Comparison of ENCODE assay signal across 1 cellular context in the genomic region with DNA sequence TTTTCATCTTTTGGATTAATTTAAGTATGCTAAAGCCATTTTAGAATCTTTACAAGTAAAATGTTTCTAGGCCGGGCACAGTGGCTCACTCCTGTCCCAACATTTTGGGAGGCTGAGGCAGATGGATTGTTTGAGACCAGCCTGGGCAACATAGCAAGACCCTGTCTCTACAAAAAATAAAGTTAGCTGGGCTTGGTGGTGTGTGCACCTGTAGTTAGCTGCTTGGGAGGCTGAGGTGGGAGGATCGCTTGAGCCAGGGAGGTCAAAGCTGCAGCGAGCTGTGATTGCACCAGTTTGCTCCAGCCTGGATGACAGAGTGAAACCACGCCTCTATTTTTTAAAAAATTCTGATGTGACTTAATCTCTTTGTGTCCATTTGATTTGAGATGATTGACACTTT.
TF ChIP-seq lines count a peak whose summit lies in the region.

No MANE protein-coding gene starts in this region.

TF ChIP-seq in HCT116, 20 proteins besides CTCF, POLR2A, EP300 and RAD21:
- TF ChIP-seq REST (IDR thresholded peaks at IDR 0.05; ENCODE audit: low read depth): no peak
- no peak for TF ChIP-seq POLR2AphosphoS5 (IDR thresholded peaks at IDR 0.05; ENCODE audit: low read depth, low read length)
- TF ChIP-seq, protein P1, sequence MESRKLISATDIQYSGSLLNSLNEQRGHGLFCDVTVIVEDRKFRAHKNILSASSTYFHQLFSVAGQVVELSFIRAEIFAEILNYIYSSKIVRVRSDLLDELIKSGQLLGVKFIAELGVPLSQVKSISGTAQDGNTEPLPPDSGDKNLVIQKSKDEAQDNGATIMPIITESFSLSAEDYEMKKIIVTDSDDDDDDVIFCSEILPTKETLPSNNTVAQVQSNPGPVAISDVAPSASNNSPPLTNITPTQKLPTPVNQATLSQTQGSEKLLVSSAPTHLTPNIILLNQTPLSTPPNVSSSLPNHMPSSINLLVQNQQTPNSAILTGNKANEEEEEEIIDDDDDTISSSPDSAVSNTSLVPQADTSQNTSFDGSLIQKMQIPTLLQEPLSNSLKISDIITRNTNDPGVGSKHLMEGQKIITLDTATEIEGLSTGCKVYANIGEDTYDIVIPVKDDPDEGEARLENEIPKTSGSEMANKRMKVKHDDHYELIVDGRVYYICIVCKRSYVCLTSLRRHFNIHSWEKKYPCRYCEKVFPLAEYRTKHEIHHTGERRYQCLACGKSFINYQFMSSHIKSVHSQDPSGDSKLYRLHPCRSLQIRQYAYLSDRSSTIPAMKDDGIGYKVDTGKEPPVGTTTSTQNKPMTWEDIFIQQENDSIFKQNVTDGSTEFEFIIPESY (IDR thresholded peaks at IDR 0.05; ENCODE audit: extremely low read depth, insufficient replicate concordance, low read length): no peak
